8 cellular contexts compared by ENCODE assay signal in the genomic region with DNA sequence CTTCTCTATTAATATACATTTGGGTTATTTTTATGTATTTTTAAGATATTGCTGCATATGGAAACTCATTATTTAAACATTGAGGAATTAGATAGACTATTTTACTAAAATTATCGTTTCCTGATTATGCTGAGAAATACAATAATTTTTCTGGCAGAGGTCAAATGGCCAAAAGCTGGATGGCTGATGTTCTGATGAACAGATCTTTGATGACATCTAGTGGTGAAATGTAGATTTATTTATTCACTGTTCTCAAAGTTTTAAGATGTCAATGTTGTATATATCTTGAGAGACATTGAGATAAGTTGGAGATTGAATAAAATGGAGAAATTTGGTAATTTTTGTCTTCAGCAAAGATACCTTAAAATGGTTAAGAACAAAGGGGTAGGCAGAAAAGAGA.
DNase-seq lines count a peak whose midpoint lies in the region; ATAC-seq, FAIRE-seq and TF ChIP-seq lines count a peak whose summit lies in the region.

No MANE protein-coding gene starts in this region.

- no peak overlapping the region for H3K4me3 ChIP-seq in dorsolateral prefrontal cortex
- H3K4me3 ChIP-seq in neural progenitor cell = no peak overlapping the region

- intact Hi-C loops in dorsolateral prefrontal cortex (cut with DNase I) = loop anchor here (5.0 to 10.0 kb wide), 5 partner anchors 180 to 930 kb away; a partner anchor contains a TSS

- DNase-seq in HFFc6 (peak; percentile 11), NCI-H748 treated with DMSO at 0.1 percent for 48 hours (lab: John Stamatoyannopoulos, UW) (peak; percentile 13), dorsolateral prefrontal cortex (no peak), neural progenitor cell (ENCODE audit: low spot score) (peak; percentile 45), T-helper 17 cell (no peak)
- DNase-seq in stimulated activated CD4-positive, alpha-beta T cell treated with anti-CD3 and anti-CD28 coated beads, Interleukin-2, amount 100 ng/mL, for 24 hours = no peak
- DNase-seq in stimulated activated CD4-positive, alpha-beta T cell treated with anti-CD3 and anti-CD28 coated beads, Interleukin-15, amount 100 ng/mL, for 24 hours = no peak

- H3K9me3 ChIP-seq in neural progenitor cell (ENCODE audit: low read depth) (no peaks in the 10 kb centered on the region), T-helper 17 cell (ENCODE audit: control insufficient read depth, low read length, poor library complexity, severe bottlenecking) (no peaks in the 10 kb centered on the region)

- H3K36me3 Mint-ChIP-seq in HFFc6 (ENCODE audit: low read depth) (no peaks in the 10 kb centered on the region), neural progenitor cell (no peaks in the 10 kb centered on the region), T-helper 17 cell (ENCODE audit: low read depth) (peaks cover 3% of the 10 kb centered on the region)

- no peak overlapping the region for H3K4me2 ChIP-seq in neural progenitor cell

- H3K4me1 ChIP-seq in neural progenitor cell = no peaks in the 10 kb centered on the region

- no peak overlapping the region for H3K9ac ChIP-seq in neural progenitor cell

- H3K4me3 Mint-ChIP-seq in HFFc6 (no peak overlapping the region), neural progenitor cell (no peak overlapping the region), T-helper 17 cell (no peak overlapping the region)

- no peaks in the 10 kb centered on the region for H3K36me3 ChIP-seq in neural progenitor cell

- H3K9me3 Mint-ChIP-seq in HFFc6 (no peaks in the 10 kb centered on the region), neural progenitor cell (no peaks in the 10 kb centered on the region)

- H3K27ac Mint-ChIP-seq in HFFc6 = no peak overlapping the region
- no peak overlapping the region for H3K27ac Mint-ChIP-seq in neural progenitor cell
- H3K27ac Mint-ChIP-seq in T-helper 17 cell = no peak overlapping the region

- H3K27me3 ChIP-seq in dorsolateral prefrontal cortex = peaks cover 0 to 4% (median 0%) of the 10 kb centered on the region in 45 donors
- H3K27me3 ChIP-seq in neural progenitor cell = no peaks in the 10 kb centered on the region

- ATAC-seq in T-helper 17 cell = no peak

- TF ChIP-seq CTCF in HFFc6 (IDR thresholded peaks at IDR 0.05) (peak; percentile 82), dorsolateral prefrontal cortex (IDR thresholded peaks at IDR 0.05 in 54 of 56, conservative IDR thresholded peaks at IDR 0.05 in 2 of 56; ENCODE audit: low read depth in 1 of 56, partially characterized antibody in 56 of 56) (peak; percentile 62 to 92 (median 79)), neural progenitor cell (IDR thresholded peaks at IDR 0.05) (peak; percentile 85)

- peak overlapping the region in 24 of 59 donors; percentile 1 to 81 (median 46) for H3K27ac ChIP-seq in dorsolateral prefrontal cortex
- no peak overlapping the region for H3K27ac ChIP-seq in neural progenitor cell

- H3F3A ChIP-seq in neural progenitor cell (ENCODE audit: low read depth) = no peaks in the 10 kb centered on the region

- no peaks in the 10 kb centered on the region for H3K4me1 Mint-ChIP-seq in HFFc6 (ENCODE audit: low read depth)
- peaks cover 5% of the 10 kb centered on the region for H3K4me1 Mint-ChIP-seq in neural progenitor cell
- H3K4me1 Mint-ChIP-seq in T-helper 17 cell = peaks cover 12% of the 10 kb centered on the region

- H3K27me3 Mint-ChIP-seq in HFFc6 (ENCODE audit: insufficient read depth) = no peaks in the 10 kb centered on the region
- H3K27me3 Mint-ChIP-seq in neural progenitor cell (ENCODE audit: insufficient read depth, low read depth) = no peaks in the 10 kb centered on the region
- peaks cover 24% of the 10 kb centered on the region for H3K27me3 Mint-ChIP-seq in T-helper 17 cell

- no peaks in the 10 kb centered on the region for H4K20me1 ChIP-seq in neural progenitor cell (ENCODE audit: low read depth)

- H2AFZ ChIP-seq in neural progenitor cell (replicated peaks) = no peak overlapping the region

- FAIRE-seq in G401.6 (lab: Jason Lieb, UNC) = peak; percentile 96

- H3K79me2 ChIP-seq in neural progenitor cell (ENCODE audit: low read depth) = no peaks in the 10 kb centered on the region

Comparison
In these comparisons a context has a peak if more than half of its experiments do, and no peak if none do; other contexts are left out.
1. DNase-seq: peak in HFFc6 (single experiment), NCI-H748 treated with DMSO at 0.1 percent for 48 hours (single experiment) and neural progenitor cell (single experiment); none in dorsolateral prefrontal cortex (0 of 10), stimulated activated CD4-positive, alpha-beta T cell treated with anti-CD3 and anti-CD28 coated beads, Interleukin-2, amount 100 ng/mL, for 24 hours (0 of 2), stimulated activated CD4-positive, alpha-beta T cell treated with anti-CD3 and anti-CD28 coated beads, Interleukin-15, amount 100 ng/mL, for 24 hours (single experiment) and T-helper 17 cell (0 of 3).
2. Peak in every context shown above with its lines, with median percentiles within 50 percentile points of each other: CTCF ChIP-seq.